27 cellular contexts compared by ENCODE assay signal in the genomic region with DNA sequence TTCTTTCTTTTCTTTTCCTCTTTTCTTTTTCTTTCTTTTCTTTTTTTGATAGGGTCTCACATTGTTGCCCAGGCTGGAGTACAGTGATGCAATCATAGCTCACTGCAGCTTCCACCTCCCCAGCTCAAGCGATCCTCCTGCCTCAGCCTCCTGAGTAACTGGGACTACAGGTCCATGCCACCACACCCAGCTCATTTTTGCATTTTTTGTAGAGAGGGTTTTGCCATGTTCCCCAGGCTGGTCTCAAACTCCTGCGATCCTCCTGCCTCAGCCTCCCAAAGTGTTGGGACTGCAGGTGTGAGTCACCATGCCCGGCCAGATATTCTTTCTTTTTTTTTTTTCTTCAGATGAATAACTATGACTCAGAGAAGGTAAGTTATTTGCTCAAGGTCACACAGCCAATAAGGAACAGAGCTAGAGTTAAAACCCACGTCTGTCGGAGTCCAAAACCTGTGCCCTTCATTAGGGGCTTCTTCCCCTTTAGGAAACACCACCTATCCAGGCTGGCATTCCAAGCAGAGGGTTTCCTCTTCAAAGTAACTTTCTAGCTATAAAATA. TPM values are rescaled to one million over a fixed set of nuclear protein-coding genes. Genes with fewer than 3 reads are reported as not detected.
DNase-seq lines count a peak whose midpoint lies in the region; ATAC-seq and TF ChIP-seq lines count a peak whose summit lies in the region.
"Had no signal": no experiment of that assay in that cellular context is flagged by ENCODE, and none has a peak within 500 bp of the region (broad histone marks: within the 10 kb centered on the region; RNA-seq: fewer than 3 reads in every experiment).

No MANE protein-coding gene starts in this region.

- 66% methylated on average over 5 of the region's 5 CpGs for WGBS in SK-N-SH (ENCODE audit: low lambda C conversion rate)
- WGBS in esophagus, 2 donors, result 58 to 71% methylated on average over 5 of the region's 5 CpGs

- TF ChIP-seq CTCF in SK-N-SH (IDR thresholded peaks at IDR 0.05) (no peak), Peyer's patch (IDR thresholded peaks at IDR 0.05) (no peak), parathyroid adenoma (IDR thresholded peaks at IDR 0.05) (no peak), GM20000 (IDR thresholded peaks at IDR 0.05; ENCODE audit: extremely low read depth, missing control alignments) (no peak)

- H3K27me3 ChIP-seq in SK-N-SH (ENCODE audit: insufficient read depth), result no peaks in the 10 kb centered on the region
- no peaks in the 10 kb centered on the region for H3K27me3 ChIP-seq in Peyer's patch
- no peaks in the 10 kb centered on the region for H3K27me3 ChIP-seq in esophagus (ENCODE audit: control insufficient read depth in 1 of 2, insufficient read depth in 2 of 2, low read length in 2 of 2)
- no peaks in the 10 kb centered on the region for H3K27me3 ChIP-seq in parathyroid adenoma (ENCODE audit: control insufficient read depth, insufficient read depth, low read length)
- H3K27me3 ChIP-seq: adrenal gland, BE2C, gastroesophageal sphincter, left lung, MG63, SJCRH30, vagina had no signal

- H3K79me2 ChIP-seq in SK-N-SH (ENCODE audit: insufficient read depth) (no peaks in the 10 kb centered on the region), parathyroid adenoma (no peaks in the 10 kb centered on the region)

- H3K4me2 ChIP-seq in SK-N-SH (no peak overlapping the region), parathyroid adenoma (ENCODE audit: low read length) (no peak overlapping the region)

- no peak for TF ChIP-seq EP300 in SK-N-SH (IDR thresholded peaks at IDR 0.05; ENCODE audit: borderline replicate concordance in 1 of 2, low read depth in 1 of 2, low read length in 1 of 2)

- H2AFZ ChIP-seq in SK-N-SH (ENCODE audit: low read depth) (no peak overlapping the region), parathyroid adenoma (peak overlapping the region; percentile 17)

- POLR2A ChIA-PET in SK-N-SH (lab: Yijun Ruan, JAX), result no interaction called here

- no peaks in the 10 kb centered on the region for H3K9me2 ChIP-seq in SK-N-SH

- no peak for TF ChIP-seq POLR2A in Peyer's patch (IDR thresholded peaks at IDR 0.05)

- H3K27ac ChIP-seq in SK-N-SH (ENCODE audit: low read depth in 2 of 2, low read length in 1 of 2), result no peak overlapping the region
- peak overlapping the region in 3 of 4 donors; percentile 57 to 88 (median 87) for H3K27ac ChIP-seq in Peyer's patch
- peak overlapping the region; percentile 15 to 26 for H3K27ac ChIP-seq in esophagus (ENCODE audit: low read depth in 2 of 2, low read length in 1 of 2)
- peak overlapping the region; percentile 83 for H3K27ac ChIP-seq in parathyroid adenoma
- H3K27ac ChIP-seq: adrenal gland, gastroesophageal sphincter, left lung, SJCRH30, vagina, VCaP had no signal

- CTCF ChIA-PET in SK-N-SH (lab: Yijun Ruan, JAX), result interaction anchor here (1.0 to 3.0 kb wide), 4 partner anchors 8 to 192 kb away, joined by 3 to 14 read pairs (median 12); a partner anchor contains a TSS

- no peak overlapping the region for H3K4me3 ChIP-seq in SK-N-SH (ENCODE audit: low read depth in 2 of 2, low read length in 1 of 2)
- no peak overlapping the region for H3K4me3 ChIP-seq in Peyer's patch
- no peak overlapping the region for H3K4me3 ChIP-seq in esophagus (ENCODE audit: low read depth in 1 of 2, low read length in 2 of 2)
- H3K4me3 ChIP-seq in parathyroid adenoma (ENCODE audit: low read depth, low read length), result no peak overlapping the region
- H3K4me3 ChIP-seq: adrenal gland, gastroesophageal sphincter, left lung, MG63, SJCRH30, vagina had no signal

- H3F3A ChIP-seq in SK-N-SH (replicated peaks; ENCODE audit: insufficient read depth), result no peaks in the 10 kb centered on the region

- no peaks in the 10 kb centered on the region for H4K20me1 ChIP-seq in SK-N-SH (ENCODE audit: insufficient read depth)

- H3K9me3 ChIP-seq in SK-N-SH (no peaks in the 10 kb centered on the region), Peyer's patch (no peaks in the 10 kb centered on the region), esophagus (ENCODE audit: control insufficient read depth in 2 of 2, insufficient read depth in 1 of 2, low read depth in 1 of 2, low read length in 1 of 2) (no peaks in the 10 kb centered on the region), parathyroid adenoma (ENCODE audit: control insufficient read depth, low read length) (no peaks in the 10 kb centered on the region)
- H3K9me3 ChIP-seq: adrenal gland, BE2C, gastroesophageal sphincter, left lung, MG63, SJCRH30, vagina had no signal

- no peaks in the 10 kb centered on the region for H3K36me3 ChIP-seq in SK-N-SH (replicated peaks in 1 of 2; ENCODE audit: control insufficient read depth in 1 of 2, insufficient read depth in 2 of 2, low read length in 1 of 2)
- no peaks in the 10 kb centered on the region for H3K36me3 ChIP-seq in Peyer's patch
- no peaks in the 10 kb centered on the region for H3K36me3 ChIP-seq in esophagus (ENCODE audit: control insufficient read depth in 2 of 2, insufficient read depth in 2 of 2, low read length in 1 of 2)
- H3K36me3 ChIP-seq in parathyroid adenoma (ENCODE audit: control insufficient read depth, insufficient read depth, low read length), result no peaks in the 10 kb centered on the region
- H3K36me3 ChIP-seq: adrenal gland, BE2C, gastroesophageal sphincter, left lung, MG63, SJCRH30, vagina had no signal

- ATAC-seq in SK-N-SH treated with all-trans-retinoic acid at 6 μM for 48 hours, result no peak
- no peak for ATAC-seq in stimulated activated naive CD8-positive, alpha-beta T cell treated with anti-CD3 and anti-CD28 coated beads, Interleukin-15, Interleukin-2, amounts not matched to agents 100 U/mL and 50 U/mL, for 24 hours
- ATAC-seq: gastroesophageal sphincter, left lung, T-helper 17 cell had no signal

- no peaks in the 10 kb centered on the region for H3K4me1 ChIP-seq in SK-N-SH (ENCODE audit: control insufficient read depth in 1 of 2, insufficient read depth in 2 of 2, low read depth in 1 of 2, low read length in 1 of 2)
- H3K4me1 ChIP-seq in Peyer's patch, result peaks cover 0 to 20% (median 1%) of the 10 kb centered on the region in 4 donors
- peaks cover 0 to 2% of the 10 kb centered on the region in 2 donors for H3K4me1 ChIP-seq in esophagus (ENCODE audit: control insufficient read depth in 2 of 2, insufficient read depth in 2 of 2, low read length in 1 of 2)
- H3K4me1 ChIP-seq in parathyroid adenoma, result peaks cover 54% of the 10 kb centered on the region
- H3K4me1 ChIP-seq: adrenal gland, BE2C, left lung had no signal

- TF ChIP-seq RAD21 in SK-N-SH (IDR thresholded peaks at IDR 0.05; ENCODE audit: low read length), result no peak

- H3K9ac ChIP-seq in SK-N-SH, result no peak overlapping the region
- H3K9ac ChIP-seq in parathyroid adenoma, result no peak overlapping the region

- DNase-seq in SK-N-SH (no peak), Peyer's patch (no peak), GM20000 (ENCODE audit: low spot score) (no peak), T-helper 9 cell (no peak)
- no peak for DNase-seq in stimulated activated naive CD8-positive, alpha-beta T cell treated with anti-CD3 and anti-CD28 coated beads, Interleukin-15, Interleukin-2, amounts not matched to agents 100 U/mL and 50 U/mL, for 24 hours
- DNase-seq: 8988T; activated CD4-positive, alpha-beta T cell treated with anti-CD3 and anti-CD28 coated beads, Interleukin-2, amount 10 ng/mL, durations not matched to agents 7 days and 5 days; BE2C; central memory CD4-positive, alpha-beta T cell; erythroblast; left lung; MG63; NCI-H1436; NCI-H2171 treated with DMSO at 0.1 percent for 48 hours; NCI-H526 treated with DMSO at 0.1 percent for 48 hours; SJCRH30; stimulated activated CD4-positive, alpha-beta T cell treated with anti-CD3 and anti-CD28 coated beads, Interleukin-12 subunit alpha, Interleukin-12 subunit beta, amount 100 ng/mL, for 4 hours; T-helper 17 cell had no signal

TF ChIP-seq in SK-N-SH, 30 proteins besides CTCF, POLR2A, EP300 and RAD21:
- no peak for TF ChIP-seq NFIC (IDR thresholded peaks at IDR 0.05; ENCODE audit: borderline replicate concordance)
- TF ChIP-seq FOSL2 (IDR thresholded peaks at IDR 0.05; ENCODE audit: borderline replicate concordance, low read depth), result 0 out of 2 replicates have a peak, but pooled peaks have one; percentile 12

TF ChIP-seq in SK-N-SH treated with all-trans-retinoic acid at 6 μM for 48 hours, 23 proteins besides CTCF, POLR2A, EP300 and RAD21:
- no peak for TF ChIP-seq PPARA (CRISPR knock-in tag; IDR thresholded peaks at IDR 0.05; ENCODE audit: borderline replicate concordance)
- TF ChIP-seq RARB (CRISPR knock-in tag; IDR thresholded peaks at IDR 0.05), result no peak
- no peak for TF ChIP-seq CSDC2 (CRISPR knock-in tag; IDR thresholded peaks at IDR 0.05)

RNA-seq across cellular contexts. Expression of a gene that starts 28.1 kb away (rescaled TPM):
- polyA plus RNA-seq in SK-N-SH (2012; rRNA removed) (36.0 and 40.2 TPM in 2 replicates), esophagus (1 to 10 TPM; 5.4 to 6.4 TPM)
- 26.0 and 28.4 TPM in 2 replicates for polyA plus RNA-seq in SK-N-SH (2012; cell fraction: cytosol; rRNA removed)
- 82.1 and 97.2 TPM in 2 replicates for polyA plus RNA-seq in SK-N-SH (2012; cell fraction: nucleus; rRNA removed)
- total RNA-seq in Peyer's patch, result 10 to 100 TPM; 53.6 to 96.0 (median 69.6) TPM

RNA-seq across cellular contexts. Expression of a gene that starts 43.8 kb away (rescaled TPM):
- polyA plus RNA-seq in SK-N-SH (2012; rRNA removed) (not detected in 2 replicates), esophagus (not detected)
- not detected in 2 replicates for polyA plus RNA-seq in SK-N-SH (2012; cell fraction: cytosol; rRNA removed)
- not detected in 2 replicates for polyA plus RNA-seq in SK-N-SH (2012; cell fraction: nucleus; rRNA removed)
- not detected for total RNA-seq in Peyer's patch
- total RNA-seq: activated CD4-positive, alpha-beta T cell treated with anti-CD3 and anti-CD28 coated beads, Interleukin-2, amount 10 ng/mL, durations not matched to agents 7 days and 5 days; adrenal gland; gastroesophageal sphincter; left lung; renal cortical epithelial cell; SJCRH30; subcutaneous adipose tissue; T-helper 17 cell; vagina had no signal
- polyA plus RNA-seq: adrenal gland had no signal

Comparison
In these comparisons a context has a peak if more than half of its experiments do, and no peak if none do; other contexts are left out.
1. H3K27ac ChIP-seq: peak in Peyer's patch (3 of 4), esophagus (2 of 2) and parathyroid adenoma (single experiment); none in SK-N-SH (0 of 2).